ENCODE assay signal across 1 cellular context in genomic region chr10:69215405-69216176, GRCh38.
A peak's percentile ranks its signal among the peaks of the same experiment; 100 is the strongest.
TF ChIP-seq lines count a peak whose summit lies in the region.

No MANE protein-coding gene starts in this region.

TF ChIP-seq in HepG2, 621 proteins besides CTCF, POLR2A, EP300 and RAD21 (continued from another document):
- TF ChIP-seq IKZF5 (CRISPR knock-in tag; IDR thresholded peaks at IDR 0.05) (no peak), MAFK (conservative IDR thresholded peaks at IDR 0.05 in 1 of 2, IDR thresholded peaks at IDR 0.05 in 1 of 2; ENCODE audit: low read length in 2 of 2) (peak; percentile 98)
TF ChIP-seq in HepG2: peak in this region for 2.
